ENCODE assay signal across 1 cellular context in the genomic region with DNA sequence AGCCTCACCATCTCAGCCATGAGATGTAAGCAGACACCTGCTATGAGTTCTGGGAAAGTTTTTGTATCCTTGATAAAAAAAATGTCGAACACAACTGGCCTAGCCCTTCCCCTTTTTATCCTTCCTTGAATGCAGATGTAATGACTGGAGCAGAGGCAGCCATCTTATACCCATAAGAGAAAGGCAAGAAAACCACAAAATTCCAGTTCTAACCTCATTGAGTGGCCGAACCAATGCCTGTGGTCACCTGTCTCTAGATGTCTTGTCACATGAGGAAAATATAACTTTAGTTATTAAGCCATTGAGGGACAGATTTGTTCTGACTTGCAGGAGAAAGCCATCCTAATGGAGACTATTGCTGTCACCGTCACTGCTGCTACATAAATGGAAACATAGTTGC.
TF ChIP-seq lines count a peak whose summit lies in the region.

No MANE protein-coding gene starts in this region.

TF ChIP-seq in HepG2, 621 proteins besides CTCF, POLR2A, EP300 and RAD21 (continued from another document):
- TF ChIP-seq, protein P1, sequence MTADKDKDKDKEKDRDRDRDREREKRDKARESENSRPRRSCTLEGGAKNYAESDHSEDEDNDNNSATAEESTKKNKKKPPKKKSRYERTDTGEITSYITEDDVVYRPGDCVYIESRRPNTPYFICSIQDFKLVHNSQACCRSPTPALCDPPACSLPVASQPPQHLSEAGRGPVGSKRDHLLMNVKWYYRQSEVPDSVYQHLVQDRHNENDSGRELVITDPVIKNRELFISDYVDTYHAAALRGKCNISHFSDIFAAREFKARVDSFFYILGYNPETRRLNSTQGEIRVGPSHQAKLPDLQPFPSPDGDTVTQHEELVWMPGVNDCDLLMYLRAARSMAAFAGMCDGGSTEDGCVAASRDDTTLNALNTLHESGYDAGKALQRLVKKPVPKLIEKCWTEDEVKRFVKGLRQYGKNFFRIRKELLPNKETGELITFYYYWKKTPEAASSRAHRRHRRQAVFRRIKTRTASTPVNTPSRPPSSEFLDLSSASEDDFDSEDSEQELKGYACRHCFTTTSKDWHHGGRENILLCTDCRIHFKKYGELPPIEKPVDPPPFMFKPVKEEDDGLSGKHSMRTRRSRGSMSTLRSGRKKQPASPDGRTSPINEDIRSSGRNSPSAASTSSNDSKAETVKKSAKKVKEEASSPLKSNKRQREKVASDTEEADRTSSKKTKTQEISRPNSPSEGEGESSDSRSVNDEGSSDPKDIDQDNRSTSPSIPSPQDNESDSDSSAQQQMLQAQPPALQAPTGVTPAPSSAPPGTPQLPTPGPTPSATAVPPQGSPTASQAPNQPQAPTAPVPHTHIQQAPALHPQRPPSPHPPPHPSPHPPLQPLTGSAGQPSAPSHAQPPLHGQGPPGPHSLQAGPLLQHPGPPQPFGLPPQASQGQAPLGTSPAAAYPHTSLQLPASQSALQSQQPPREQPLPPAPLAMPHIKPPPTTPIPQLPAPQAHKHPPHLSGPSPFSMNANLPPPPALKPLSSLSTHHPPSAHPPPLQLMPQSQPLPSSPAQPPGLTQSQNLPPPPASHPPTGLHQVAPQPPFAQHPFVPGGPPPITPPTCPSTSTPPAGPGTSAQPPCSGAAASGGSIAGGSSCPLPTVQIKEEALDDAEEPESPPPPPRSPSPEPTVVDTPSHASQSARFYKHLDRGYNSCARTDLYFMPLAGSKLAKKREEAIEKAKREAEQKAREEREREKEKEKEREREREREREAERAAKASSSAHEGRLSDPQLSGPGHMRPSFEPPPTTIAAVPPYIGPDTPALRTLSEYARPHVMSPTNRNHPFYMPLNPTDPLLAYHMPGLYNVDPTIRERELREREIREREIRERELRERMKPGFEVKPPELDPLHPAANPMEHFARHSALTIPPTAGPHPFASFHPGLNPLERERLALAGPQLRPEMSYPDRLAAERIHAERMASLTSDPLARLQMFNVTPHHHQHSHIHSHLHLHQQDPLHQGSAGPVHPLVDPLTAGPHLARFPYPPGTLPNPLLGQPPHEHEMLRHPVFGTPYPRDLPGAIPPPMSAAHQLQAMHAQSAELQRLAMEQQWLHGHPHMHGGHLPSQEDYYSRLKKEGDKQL (CRISPR knock-in tag; IDR thresholded peaks at IDR 0.05; ENCODE audit: low read depth) = no peak
